ENCODE assay signal across 15 cellular contexts in genomic region chr12:108721824-108722223, GRCh38. TPM values are rescaled to one million over a fixed set of nuclear protein-coding genes. Genes with fewer than 3 reads are reported as not detected.
DNase-seq lines count a peak whose midpoint lies in the region; ATAC-seq and TF ChIP-seq lines count a peak whose summit lies in the region.
"Had no signal": no experiment of that assay in that cellular context is flagged by ENCODE, and none has a peak within 500 bp of the region (broad histone marks: within the 10 kb centered on the region; RNA-seq: fewer than 3 reads in every experiment).

No MANE protein-coding gene starts in this region.

- H3K9me3 ChIP-seq in IMR-90 (ENCODE audit: control insufficient read depth, insufficient read depth, low read length) (no peaks in the 10 kb centered on the region), mammary epithelial cell (replicated peaks; ENCODE audit: insufficient read depth, low read length) (no peaks in the 10 kb centered on the region), mesodermal cell (ENCODE audit: control insufficient read depth, low read length) (no peaks in the 10 kb centered on the region), thoracic aorta (no peaks in the 10 kb centered on the region)

- POLR2A ChIA-PET in IMR-90 (lab: Charles Lee; ENCODE audit: unreplicated experiment): interaction anchor here (0.6 to 1.2 kb wide), 2 partner anchors 30 to 141 kb away, joined by 3 to 6 read pairs; no protein-coding TSS in a partner anchor

- TF ChIP-seq POLR2A in IMR-90 (IDR thresholded peaks at IDR 0.05; ENCODE audit: low read depth, low read length): no peak

- peak overlapping the region; percentile 97 for H3K18ac ChIP-seq in IMR-90 (ENCODE audit: low read depth, low read length)

- CTCF ChIA-PET in IMR-90 (lab: Yijun Ruan, JAX): no interaction called here
- CTCF ChIA-PET in mammary epithelial cell (lab: Charles Lee; ENCODE audit: low non-redundant PET): no interaction called here

- WGBS in IMR-90 (ENCODE audit: extremely low coverage in 2 of 2, insufficient read length in 1 of 2), 2 experiments: no CpG with 5 or more reads among the region's 2 CpGs
- 96% methylated on average over 2 of the region's 2 CpGs for WGBS in mammary epithelial cell (ENCODE audit: low coverage, missing lambda C conversion rate)
- WGBS in mesodermal cell (ENCODE audit: insufficient coverage in 2 of 2), 2 experiments: 75 to 100% methylated on average over 1 of the region's 2 CpGs

- H3K27me3 ChIP-seq in IMR-90 (ENCODE audit: control insufficient read depth, insufficient read depth, low read length): no peaks in the 10 kb centered on the region
- H3K27me3 ChIP-seq in mammary epithelial cell (ENCODE audit: insufficient read depth, low read length): no peaks in the 10 kb centered on the region
- H3K27me3 ChIP-seq in thoracic aorta (replicated peaks; ENCODE audit: insufficient read depth): no peaks in the 10 kb centered on the region

- H4K8ac ChIP-seq in IMR-90 (ENCODE audit: low read depth in 2 of 2, low read length in 2 of 2): peak overlapping the region; percentile 82 to 90; a peak in 3 of 4 replicates

- dilution Hi-C loops in IMR-90 (cut with HindIII; ENCODE audit: low sequenced_read_pairs, unreplicated experiment): no loop called here
- dilution Hi-C loops in mammary epithelial cell (cut with HindIII; ENCODE audit: low sequenced_read_pairs): loop anchor here (10.0 kb wide), 1 partner anchor 57 kb away; no protein-coding TSS in a partner anchor

- H2AK9ac ChIP-seq in IMR-90 (replicated peaks; ENCODE audit: low read depth, low read length, poor library complexity): no peak overlapping the region

- no peak for TF ChIP-seq RAD21 in IMR-90 (IDR thresholded peaks at IDR 0.05; ENCODE audit: low read length)

- peak overlapping the region; percentile 95 for H3K4ac ChIP-seq in IMR-90 (ENCODE audit: low read depth, low read length)

- H3K14ac ChIP-seq in IMR-90 (replicated peaks; ENCODE audit: low read depth, low read length): peak overlapping the region; percentile 97

- H3K79me2 ChIP-seq in mammary epithelial cell (ENCODE audit: insufficient read depth, low read length): peaks cover 99% of the 10 kb centered on the region

- peak overlapping the region; percentile 77; the same call in 2 of the 3 replicates for H2BK15ac ChIP-seq in IMR-90 (ENCODE audit: low read depth, low read length)

- peaks cover 14% of the 10 kb centered on the region for H3K9me1 ChIP-seq in IMR-90 (ENCODE audit: insufficient read depth, low read length)

- ATAC-seq in IMR-90 (ENCODE audit: low read depth): no peak
- no peak for ATAC-seq in thoracic aorta (ENCODE audit: insufficient number of reproducible peaks, low FRiP score, low read depth)
- ATAC-seq in GM19324 (IDR thresholded peaks at IDR 0.05; ENCODE audit: low FRiP score, unreplicated experiment): no peak
- ATAC-seq: activated T-cell treated with anti-CD3 and anti-CD28 coated beads, Interleukin-2, amount 50 U/mL, for 4 hours; stimulated activated effector memory CD8-positive, alpha-beta T cell treated with anti-CD3 and anti-CD28 coated beads, Interleukin-12 subunit alpha, Interleukin-12 subunit beta, amount 100 ng/mL, for 72 hours had no signal

- DNase-seq in IMR-90: no peak
- DNase-seq in mammary epithelial cell: no peak
- DNase-seq in thoracic aorta (ENCODE audit: low spot score): no peak
- DNase-seq in hepatic stellate cell (ENCODE audit: low spot score): no peak
- no peak for DNase-seq in T-helper 9 cell
- DNase-seq: activated CD4-positive, alpha-beta T cell treated with anti-CD3 and anti-CD28 coated beads for 4 hours; activated T-cell treated with anti-CD3 and anti-CD28 coated beads, Interleukin-2, amount 50 U/mL, for 4 hours; amygdala; CD4-positive, alpha-beta T cell; GDM1; H7; stimulated activated CD4-positive, alpha-beta T cell treated with anti-CD3 and anti-CD28 coated beads, Interleukin-4, amount 100 ng/mL, for 1 hour had no signal

- H3K56ac ChIP-seq in IMR-90 (ENCODE audit: extremely low read depth, insufficient read depth, low read length): peak overlapping the region; percentile 82; the same call in 1 of the 2 replicates

- H3K36me3 ChIP-seq in IMR-90 (ENCODE audit: control insufficient read depth, insufficient read depth, low read length): peaks cover 8% of the 10 kb centered on the region
- peaks cover 8% of the 10 kb centered on the region for H3K36me3 ChIP-seq in mammary epithelial cell (ENCODE audit: insufficient read depth, low read length)
- H3K36me3 ChIP-seq in mesodermal cell (ENCODE audit: control insufficient read depth, insufficient read depth, low read length): peaks cover 16% of the 10 kb centered on the region
- H3K36me3 ChIP-seq in thoracic aorta: no peaks in the 10 kb centered on the region

- H3K9ac ChIP-seq in IMR-90 (ENCODE audit: low read depth, low read length) (peak overlapping the region; percentile 74; the same call in 1 of the 2 replicates), mammary epithelial cell (ENCODE audit: insufficient read depth, low read length) (no peak overlapping the region)

- peak overlapping the region; percentile 86 for H4K91ac ChIP-seq in IMR-90 (ENCODE audit: insufficient read depth, low read depth, low read length)

- BruUV-seq in IMR-90 (replicated peaks; lab: Mats Ljungman, UMichigan) (no TSS peak), mammary epithelial cell (replicated peaks; lab: Mats Ljungman, UMichigan) (no TSS peak)

- H3K27ac ChIP-seq in IMR-90 (ENCODE audit: insufficient read depth, low read length) (peak overlapping the region; percentile 98), mammary epithelial cell (ENCODE audit: insufficient read depth, low read depth, low read length) (peak overlapping the region; percentile 85), mesodermal cell (ENCODE audit: low read depth, low read length, severe bottlenecking) (peak overlapping the region; percentile 31), thoracic aorta (peak overlapping the region in 1 of 2 donors; percentile 55)

- H3K4me2 ChIP-seq in IMR-90 (ENCODE audit: low read depth, low read length) (peak overlapping the region; percentile 63), mammary epithelial cell (ENCODE audit: insufficient read depth, low read depth, low read length) (peak overlapping the region; percentile 60)

- peak overlapping the region; percentile 92 for H3K23ac ChIP-seq in IMR-90 (ENCODE audit: low read depth, low read length)

- H2BK120ac ChIP-seq in IMR-90 (ENCODE audit: low read depth, low read length): peak overlapping the region; percentile 83

- peak overlapping the region; percentile 87 for H4K5ac ChIP-seq in IMR-90 (ENCODE audit: low read depth, low read length)

- H3K79me1 ChIP-seq in IMR-90 (ENCODE audit: low read depth in 1 of 2, low read length in 2 of 2): peaks cover 0 to 20% of the 10 kb centered on the region in 2 experiments; a peak in 2 of 4 replicates

- H2BK5ac ChIP-seq in IMR-90 (ENCODE audit: low read depth, low read length, poor library complexity, severe bottlenecking): peak overlapping the region; percentile 92

- intact Hi-C loops in IMR-90 (cut with micrococcal nuclease): loop anchor here (1.0 to 2.0 kb wide), 2 partner anchors 26 to 133 kb away; no protein-coding TSS in a partner anchor
- intact Hi-C loops in mammary epithelial cell (cut with micrococcal nuclease): loop anchor here (1.0 kb wide), 1 partner anchor 8 kb away; no protein-coding TSS in a partner anchor

- H4K20me1 ChIP-seq in IMR-90 (ENCODE audit: insufficient read depth, low read length) (peaks cover 76% of the 10 kb centered on the region), mammary epithelial cell (ENCODE audit: insufficient read depth, low read length) (no peaks in the 10 kb centered on the region)

- peak overlapping the region; percentile 57; the same call in 1 of the 2 replicates for H2BK20ac ChIP-seq in IMR-90 (ENCODE audit: low read depth, low read length)

- in situ Hi-C loops in IMR-90 (cut with MboI; ENCODE audit: low sequenced_read_pairs) (loop anchor here (10.0 kb wide), 1 partner anchor 133 kb away; the partner anchor contains the start of gene SSH1), mammary epithelial cell (cut with MboI; ENCODE audit: low sequenced_read_pairs in 2 of 2) (no loop called here)

- H2AK5ac ChIP-seq in IMR-90 (ENCODE audit: low read depth, low read length): peak overlapping the region; percentile 89

- H2AFZ ChIP-seq in IMR-90 (replicated peaks; ENCODE audit: low read length, poor library complexity) (no peak overlapping the region), mammary epithelial cell (ENCODE audit: low read depth, low read length) (no peak overlapping the region)

- H3K4me1 ChIP-seq in IMR-90 (ENCODE audit: control insufficient read depth, insufficient read depth, low read length): peaks cover 37% of the 10 kb centered on the region
- H3K4me1 ChIP-seq in mammary epithelial cell (ENCODE audit: insufficient read depth, low read length): peaks cover 53% of the 10 kb centered on the region
- peaks cover 49% of the 10 kb centered on the region for H3K4me1 ChIP-seq in mesodermal cell (ENCODE audit: control insufficient read depth, insufficient read depth, low read length, poor library complexity, severe bottlenecking)
- peaks cover 64 to 90% of the 10 kb centered on the region in 2 donors for H3K4me1 ChIP-seq in thoracic aorta (ENCODE audit: control insufficient read depth in 1 of 2, low read depth in 2 of 2)

- TF ChIP-seq CTCF in IMR-90 (conservative IDR thresholded peaks at IDR 0.05; ENCODE audit: low read depth, low read length) (no peak), mammary epithelial cell (conservative IDR thresholded peaks at IDR 0.05 in 1 of 2, IDR thresholded peaks at IDR 0.05 in 1 of 2; ENCODE audit: extremely low read depth in 1 of 2, insufficient read depth in 1 of 2, low read depth in 1 of 2, low read length in 2 of 2) (no peak), thoracic aorta (IDR thresholded peaks at IDR 0.05) (no peak)

- H3K4me3 ChIP-seq in IMR-90 (ENCODE audit: insufficient read depth, low read depth, low read length) (no peak overlapping the region), mammary epithelial cell (replicated peaks in 1 of 3; ENCODE audit: insufficient read depth in 1 of 3, low read depth in 2 of 3, low read length in 3 of 3) (no peak overlapping the region), mesodermal cell (ENCODE audit: extremely low read depth, insufficient read depth, low read length, poor library complexity, severe bottlenecking) (no peak overlapping the region), thoracic aorta (peak overlapping the region; percentile 20)

RNA-seq across cellular contexts. Expression of gene CORO1C, which starts 9.5 kb away (rescaled TPM):
- total RNA-seq in IMR-90 (2012; rRNA removed): 1,042 and 1,100 TPM in 2 replicates
- 591 and 675 TPM in 2 replicates for polyA plus RNA-seq in IMR-90 (2012; rRNA removed)
- 183 and 262 TPM in 2 replicates for polyA plus RNA-seq in IMR-90 (2012; cell fraction: cytosol; rRNA removed)
- 145 and 350 TPM in 2 replicates for polyA plus RNA-seq in IMR-90 (2012; cell fraction: nucleus; rRNA removed; ENCODE audit: low replicate concordance)
- total RNA-seq in mammary epithelial cell: 100 to 1,000 TPM; 173 to 245 TPM
- 188 TPM for polyA plus RNA-seq in mammary epithelial cell
- polyA minus RNA-seq in mammary epithelial cell: 790 TPM
- 168 TPM for polyA plus RNA-seq in mesodermal cell (2013, experiment 1 of 2)
- 149 TPM for polyA plus RNA-seq in mesodermal cell (2013, experiment 2 of 2)
- total RNA-seq in thoracic aorta: 100 to 1,000 TPM; 157 to 208 TPM
